15 cellular contexts compared by ENCODE assay signal in genomic region chr12:122651520-122652224, GRCh38. TPM values are rescaled to one million over a fixed set of nuclear protein-coding genes. Genes with fewer than 3 reads are reported as not detected.
"Had no signal": no experiment of that assay in that cellular context is flagged by ENCODE, and none has a peak within 500 bp of the region (broad histone marks: within the 10 kb centered on the region; RNA-seq: fewer than 3 reads in every experiment).

No MANE protein-coding gene starts in this region.

- H3K9me3 Mint-ChIP-seq: activated CD8-positive, alpha-beta T cell treated with anti-CD3 and anti-CD28 coated beads for 36 hours; activated naive CD8-positive, alpha-beta T cell treated with anti-CD3 and anti-CD28 coated beads, Interleukin-2, amount 10 ng/mL, durations not matched to agents 7 days and 5 days; natural killer cell; T-helper 2 cell treated with Interferon-gamma antibody and Interleukin-4, amounts not matched to agents 5 μg/mL and 100 μg/mL, for 36 hours had no signal

- H3K36me3 Mint-ChIP-seq: natural killer cell had no signal

- H3K4me3 Mint-ChIP-seq: activated CD4-positive, alpha-beta T cell treated with anti-CD3 and anti-CD28 coated beads for 36 hours; activated CD8-positive, alpha-beta T cell treated with anti-CD3 and anti-CD28 coated beads for 36 hours; activated naive CD8-positive, alpha-beta T cell treated with anti-CD3 and anti-CD28 coated beads, Interleukin-2, amount 10 ng/mL, durations not matched to agents 7 days and 5 days; natural killer cell; T-helper 2 cell treated with Interferon-gamma antibody and Interleukin-4, amounts not matched to agents 5 μg/mL and 100 μg/mL, for 36 hours had no signal

- H3K27me3 ChIP-seq: breast epithelium, testis had no signal

- H3K27ac ChIP-seq: breast epithelium, psoas muscle, testis had no signal

- H3K9me3 ChIP-seq: breast epithelium, mucosa of descending colon, psoas muscle, testis had no signal

- ATAC-seq: activated CD4-positive, alpha-beta T cell treated with anti-CD3 and anti-CD28 coated beads for 36 hours; activated CD8-positive, alpha-beta T cell treated with anti-CD3 and anti-CD28 coated beads for 36 hours; mucosa of descending colon; natural killer cell; psoas muscle; stimulated activated naive CD8-positive, alpha-beta T cell treated with anti-CD3 and anti-CD28 coated beads, Interleukin-15, Interleukin-2, amounts not matched to agents 100 U/mL and 50 U/mL, for 24 hours had no signal

- H3K4me1 ChIP-seq: breast epithelium, psoas muscle, testis had no signal

- H3K27ac Mint-ChIP-seq: activated CD4-positive, alpha-beta T cell treated with anti-CD3 and anti-CD28 coated beads for 36 hours; activated CD8-positive, alpha-beta T cell treated with anti-CD3 and anti-CD28 coated beads for 36 hours; activated naive CD8-positive, alpha-beta T cell treated with anti-CD3 and anti-CD28 coated beads, Interleukin-2, amount 10 ng/mL, durations not matched to agents 7 days and 5 days; natural killer cell; T-helper 2 cell treated with Interferon-gamma antibody and Interleukin-4, amounts not matched to agents 5 μg/mL and 100 μg/mL, for 36 hours had no signal

- H3K4me3 ChIP-seq: breast epithelium, lung, mucosa of descending colon, psoas muscle, testis had no signal

- DNase-seq: activated CD4-positive, alpha-beta T cell treated with anti-CD3 and anti-CD28 coated beads for 36 hours; activated CD8-positive, alpha-beta memory T cell treated with anti-CD3 and anti-CD28 coated beads, Interleukin-2, amount 50 U/mL, for 4 hours; activated CD8-positive, alpha-beta T cell treated with anti-CD3 and anti-CD28 coated beads for 36 hours; activated naive CD8-positive, alpha-beta T cell treated with anti-CD3 and anti-CD28 coated beads, Interleukin-2, amount 10 ng/mL, durations not matched to agents 7 days and 5 days; anterior cingulate cortex; hippocampal formation; mucosa of descending colon; natural killer cell; psoas muscle; stimulated activated naive CD8-positive, alpha-beta T cell treated with anti-CD3 and anti-CD28 coated beads, Interleukin-15, Interleukin-2, amounts not matched to agents 100 U/mL and 50 U/mL, for 24 hours; testis had no signal

- H3K27me3 Mint-ChIP-seq: activated naive CD8-positive, alpha-beta T cell treated with anti-CD3 and anti-CD28 coated beads, Interleukin-2, amount 10 ng/mL, durations not matched to agents 7 days and 5 days had no signal

- H3K36me3 ChIP-seq: breast epithelium had no signal

RNA-seq across cellular contexts. Expression of gene HCAR2, which starts 51.5 kb away (rescaled TPM):
- total RNA-seq: activated CD4-positive, alpha-beta T cell treated with anti-CD3 and anti-CD28 coated beads for 36 hours; activated CD8-positive, alpha-beta T cell treated with anti-CD3 and anti-CD28 coated beads for 36 hours; activated naive CD8-positive, alpha-beta T cell treated with anti-CD3 and anti-CD28 coated beads, Interleukin-2, amount 10 ng/mL, durations not matched to agents 7 days and 5 days; glomerular endothelial cell had no signal
